Comparison of ENCODE assay signal across 9 cellular contexts in genomic region chr20:23047738-23048214, GRCh38. TPM values are rescaled to one million over a fixed set of nuclear protein-coding genes. Genes with fewer than 3 reads are reported as not detected.
DNase-seq lines count a peak whose midpoint lies in the region; ATAC-seq, FAIRE-seq and TF ChIP-seq lines count a peak whose summit lies in the region.
"Had no signal": no experiment of that assay in that cellular context is flagged by ENCODE, and none has a peak within 500 bp of the region (broad histone marks: within the 10 kb centered on the region; RNA-seq: fewer than 3 reads in every experiment).

No MANE protein-coding gene starts in this region.

- H2AFZ ChIP-seq in HepG2 (ENCODE audit: low read length) (no peak overlapping the region), endothelial cell of umbilical vein (ENCODE audit: low read depth, low read length) (peak overlapping the region; percentile 33)

- CTCF ChIA-PET in HepG2 (lab: Yijun Ruan, JAX; ENCODE audit: low intra/inter-chr PET ratio, low total read pairs) (no interaction called here), endothelial cell of umbilical vein (lab: Charles Lee) (interaction anchor here (1.3 to 5.3 kb wide), 8 partner anchors 181 to 362 kb away, joined by 3 to 108 read pairs (median 11); no protein-coding TSS in a partner anchor)

- no peaks in the 10 kb centered on the region for H3K36me3 ChIP-seq in liver (ENCODE audit: control insufficient read depth in 4 of 4, insufficient read depth in 3 of 4, low read depth in 1 of 4, low read length in 3 of 4)
- H3K36me3 ChIP-seq in HepG2 (replicated peaks in 1 of 2; ENCODE audit: control insufficient read depth in 1 of 2, insufficient read depth in 2 of 2, low read length in 2 of 2): no peaks in the 10 kb centered on the region
- H3K36me3 ChIP-seq in endothelial cell of umbilical vein (ENCODE audit: control insufficient read depth in 2 of 2, extremely low read depth in 1 of 2, insufficient read depth in 2 of 2, low read length in 2 of 2): no peaks in the 10 kb centered on the region
- H3K36me3 ChIP-seq in uterus: no peaks in the 10 kb centered on the region

- H3K4me3 ChIP-seq in liver (ENCODE audit: low read depth in 1 of 3, low read length in 3 of 3) (peak overlapping the region; percentile 35 to 57 (median 50)), HepG2 (replicated peaks in 1 of 3; ENCODE audit: insufficient read depth in 1 of 3, low read depth in 2 of 3, low read length in 3 of 3) (no peak overlapping the region), endothelial cell of umbilical vein (replicated peaks in 1 of 3; ENCODE audit: insufficient read depth in 1 of 3, low read depth in 1 of 3, low read length in 3 of 3) (peak overlapping the region in 2 of 3 experiments; percentile 18 to 62), uterus (peak overlapping the region; percentile 13 to 34)

- TF ChIP-seq RAD21 in liver (IDR thresholded peaks at IDR 0.05) (no peak), HepG2 (CRISPR knock-in tag; IDR thresholded peaks at IDR 0.05) (no peak)

- FAIRE-seq in HepG2 (lab: Jason Lieb, UNC): no peak
- no peak for FAIRE-seq in endothelial cell of umbilical vein (lab: Jason Lieb, UNC)

- H3K9ac ChIP-seq in liver (ENCODE audit: low read depth in 1 of 2, low read length in 2 of 2) (no peak overlapping the region), HepG2 (ENCODE audit: insufficient read depth, low read depth, low read length) (no peak overlapping the region), endothelial cell of umbilical vein (replicated peaks; ENCODE audit: extremely low read depth, insufficient read depth, low read length) (no peak overlapping the region)

- TF ChIP-seq POLR2A in HepG2 (IDR thresholded peaks at IDR 0.05; ENCODE audit: insufficient read depth in 1 of 2, low read depth in 2 of 2, low read length in 2 of 2): no peak
- TF ChIP-seq POLR2A in endothelial cell of umbilical vein (IDR thresholded peaks at IDR 0.05; ENCODE audit: low read depth, low read length): no peak
- TF ChIP-seq POLR2A in uterus (IDR thresholded peaks at IDR 0.05): no peak

- H3K9me3 ChIP-seq in liver (ENCODE audit: control insufficient read depth in 4 of 4, low read length in 3 of 4) (no peaks in the 10 kb centered on the region), HepG2 (ENCODE audit: low read length) (no peaks in the 10 kb centered on the region), endothelial cell of umbilical vein (replicated peaks; ENCODE audit: control insufficient read depth, insufficient read depth, low read length) (no peaks in the 10 kb centered on the region), uterus (no peaks in the 10 kb centered on the region)

- TF ChIP-seq EP300 in HepG2 (IDR thresholded peaks at IDR 0.05; ENCODE audit: low read depth in 2 of 2, low read length in 2 of 2): no peak
- no peak for TF ChIP-seq EP300 in HepG2 (CRISPR knock-in tag; IDR thresholded peaks at IDR 0.05; ENCODE audit: borderline replicate concordance)

- POLR2A ChIA-PET in HepG2 (lab: Yijun Ruan, JAX) (no interaction called here), endothelial cell of umbilical vein (lab: Charles Lee) (no interaction called here)

- H4K20me1 ChIP-seq in HepG2 (ENCODE audit: insufficient read depth, low read length) (no peaks in the 10 kb centered on the region), endothelial cell of umbilical vein (replicated peaks; ENCODE audit: control insufficient read depth, extremely low read depth, insufficient read depth, low read length) (no peaks in the 10 kb centered on the region)

- H3K27ac ChIP-seq in liver (ENCODE audit: low read depth in 1 of 2, low read length in 2 of 2) (no peak overlapping the region), HepG2 (ENCODE audit: extremely low read length, insufficient read depth, low read length) (no peak overlapping the region), endothelial cell of umbilical vein (ENCODE audit: insufficient read depth, low read depth, low read length) (no peak overlapping the region), uterus (no peak overlapping the region)

- DNase-seq in HepG2 (ENCODE audit: low spot score) (no peak), endothelial cell of umbilical vein (ENCODE audit: low read depth, low spot score) (peak; percentile 47), mucosa of gallbladder (ENCODE audit: low spot score) (peak; percentile 23), uterus (no peak), head of caudate nucleus (no peak), putamen (ENCODE audit: low spot score) (no peak), COLO668 (lab: John Stamatoyannopoulos, UW; ENCODE audit: unreplicated experiment) (no peak)

- intact Hi-C loops in HepG2 (cut with micrococcal nuclease; ENCODE audit: unreplicated experiment) (no loop called here), endothelial cell of umbilical vein (cut with micrococcal nuclease) (loop anchor here (1.0 to 10.0 kb wide), 5 partner anchors 185 to 713 kb away; partner anchors contain the start of gene CST9), uterus (cut with DNase I; ENCODE audit: low total_unique reads) (no loop called here), head of caudate nucleus (cut with DNase I) (no loop called here)

- TF ChIP-seq CTCF in liver (IDR thresholded peaks at IDR 0.05; ENCODE audit: low read depth, low read length, missing input control) (no peak), HepG2 (CRISPR knock-in tag; IDR thresholded peaks at IDR 0.05) (no peak), endothelial cell of umbilical vein (IDR thresholded peaks at IDR 0.05; ENCODE audit: extremely low read depth in 1 of 2, insufficient read depth in 1 of 2, low read depth in 1 of 2, low read length in 2 of 2) (peak in 1 of 2 donors; percentile 16), uterus (IDR thresholded peaks at IDR 0.05) (no peak)

- H3K4me1 ChIP-seq in liver (ENCODE audit: control insufficient read depth in 4 of 4, insufficient read depth in 4 of 4, low read length in 3 of 4) (peaks cover 4 to 33% (median 6%) of the 10 kb centered on the region in 4 donors), HepG2 (ENCODE audit: insufficient read depth, low read length) (no peaks in the 10 kb centered on the region), endothelial cell of umbilical vein (ENCODE audit: control insufficient read depth, extremely low read depth, insufficient read depth, low read length) (peaks cover 16% of the 10 kb centered on the region), uterus (peaks cover 0 to 15% of the 10 kb centered on the region in 2 donors)

- dilution Hi-C loops in endothelial cell of umbilical vein (cut with MboI; ENCODE audit: extremely low pct_ligation_motif_present, low sequenced_read_pairs): loop anchor here (10.0 kb wide), 1 partner anchor 353 kb away; no protein-coding TSS in a partner anchor

- H3K4me2 ChIP-seq in HepG2 (ENCODE audit: low read depth, low read length): no peak overlapping the region
- peak overlapping the region; percentile 83 for H3K4me2 ChIP-seq in endothelial cell of umbilical vein (ENCODE audit: insufficient read depth, low read length)

- 22% methylated on average over 47 of the region's 47 CpGs for WGBS in liver
- 72% methylated on average over 47 of the region's 47 CpGs for WGBS in HepG2 (ENCODE audit: low lambda C conversion rate)

- no peak for ATAC-seq in HepG2

- H3K79me2 ChIP-seq in HepG2 (ENCODE audit: insufficient read depth, low read length) (no peaks in the 10 kb centered on the region), endothelial cell of umbilical vein (ENCODE audit: control insufficient read depth, insufficient read depth, low read length) (no peaks in the 10 kb centered on the region)

- H3K9me1 ChIP-seq in endothelial cell of umbilical vein (replicated peaks; ENCODE audit: control insufficient read depth, extremely low read depth, insufficient read depth, low read length): no peaks in the 10 kb centered on the region

- in situ Hi-C loops in HepG2 (cut with HindIII; ENCODE audit: extremely low pct_ligation_motif_present, low pct_unique_long_range_greater_than_20kb): no loop called here

- no TSS peak for BruUV-seq in HepG2 (replicated peaks; lab: Mats Ljungman, UMichigan)
- BruUV-seq in endothelial cell of umbilical vein (replicated peaks; lab: Mats Ljungman, UMichigan): no TSS peak

- peaks cover 0 to 12% (median 2%) of the 10 kb centered on the region in 4 donors for H3K27me3 ChIP-seq in liver (ENCODE audit: control insufficient read depth in 4 of 4, insufficient read depth in 4 of 4, low read length in 3 of 4)
- peaks cover 3 to 26% of the 10 kb centered on the region in 2 experiments; a peak in 4 of 5 replicates for H3K27me3 ChIP-seq in HepG2 (ENCODE audit: control insufficient read depth in 1 of 2, insufficient read depth in 2 of 2, low read length in 2 of 2)
- H3K27me3 ChIP-seq in endothelial cell of umbilical vein (ENCODE audit: control insufficient read depth in 2 of 2, insufficient read depth in 2 of 2, low read length in 2 of 2): peaks cover 3 to 5% of the 10 kb centered on the region in 2 experiments
- H3K27me3 ChIP-seq in uterus: peaks cover 0 to 14% of the 10 kb centered on the region in 2 donors

RNA-seq across cellular contexts. Expression of gene THBD, which starts 1.7 kb away (rescaled TPM):
- total RNA-seq in liver: 1 to 10 TPM; 1.4 to 6.6 TPM
- polyA plus RNA-seq in liver: 1 to 10 TPM; 2.9 to 3.2 TPM
- total RNA-seq in HepG2 (2016; rRNA removed; fragmentation: Illumina TruSeq; extraction: Trizol): not detected in 2 replicates
- not detected in 2 replicates for total RNA-seq in HepG2 (2016; cell fraction: cytosol; rRNA removed; fragmentation: Illumina TruSeq; extraction: Trizol; ENCODE audit: low read depth)
- total RNA-seq in HepG2 (2016; cell fraction: insoluble cytoplasmic fraction; rRNA removed; fragmentation: Illumina TruSeq; extraction: Trizol): not detected in 2 replicates
- not detected in 2 replicates for total RNA-seq in HepG2 (2016; cell fraction: membrane; rRNA removed; fragmentation: Illumina TruSeq; extraction: Trizol)
- total RNA-seq in HepG2 (2016; cell fraction: nucleus; rRNA removed; fragmentation: Illumina TruSeq; extraction: Trizol): not detected in 2 replicates
- 0.03 TPM in 1 of 2 replicates, not detected in the other for polyA plus RNA-seq in HepG2 (2011; rRNA removed)
- polyA plus RNA-seq in HepG2 (2011; cell fraction: cytosol; rRNA removed): not detected in 2 replicates
- not detected in 2 replicates for polyA plus RNA-seq in HepG2 (2011; cell fraction: nucleus; rRNA removed)
- polyA plus RNA-seq in HepG2 (2012): not detected in 2 replicates
- polyA plus RNA-seq in HepG2 (2016; cell fraction: cytosol; fragmentation: Illumina TruSeq; extraction: Trizol; ENCODE audit: low read depth): not detected in 2 replicates
- polyA plus RNA-seq in HepG2 (2016; cell fraction: insoluble cytoplasmic fraction; fragmentation: Illumina TruSeq; extraction: Trizol; ENCODE audit: low read depth): not detected in 2 replicates
- not detected in 2 replicates for polyA plus RNA-seq in HepG2 (2016; cell fraction: membrane; fragmentation: Illumina TruSeq; extraction: Trizol; ENCODE audit: low read depth)
- not detected in 2 replicates for polyA plus RNA-seq in HepG2 (2016; cell fraction: nucleus; fragmentation: Illumina TruSeq; extraction: Trizol; ENCODE audit: insufficient read depth, low read depth)
- polyA minus RNA-seq in HepG2 (2011; rRNA and poly(A)+ RNA removed; ENCODE audit: low replicate concordance): 0.12 TPM in 1 of 2 replicates, not detected in the other
- polyA minus RNA-seq in HepG2 (2011; cell fraction: cytosol; rRNA and poly(A)+ RNA removed): not detected in 2 replicates
- not detected in 2 replicates for polyA minus RNA-seq in HepG2 (2011; cell fraction: nucleus; rRNA and poly(A)+ RNA removed)
- total RNA-seq in endothelial cell of umbilical vein: 20.3 and 28.0 TPM in 2 replicates
- polyA plus RNA-seq in endothelial cell of umbilical vein: 17.1 and 25.3 TPM in 2 replicates
- polyA plus RNA-seq in endothelial cell of umbilical vein (2011; cell fraction: cytosol; rRNA removed): 6.9 and 8.9 TPM in 2 replicates
- 8.1 and 8.4 TPM in 2 replicates for polyA plus RNA-seq in endothelial cell of umbilical vein (2011; cell fraction: nucleus; rRNA removed)
- polyA plus RNA-seq in endothelial cell of umbilical vein (2012): 7.2 and 9.7 TPM in 2 replicates
- polyA minus RNA-seq in endothelial cell of umbilical vein: 11.0 and 11.7 TPM in 2 replicates
- not detected for polyA minus RNA-seq in endothelial cell of umbilical vein (2011; cell fraction: cytosol; rRNA and poly(A)+ RNA removed)
- 5.9 and 8.9 TPM in 2 replicates for polyA minus RNA-seq in endothelial cell of umbilical vein (2011; cell fraction: nucleus; rRNA and poly(A)+ RNA removed)
- 11.6 TPM for total RNA-seq in mucosa of gallbladder
- 10 to 100 TPM in 3 of 4 donors, 1 to 10 TPM in 1; 8.6 to 42.6 (median 28.4) TPM for total RNA-seq in uterus

RNA-seq across cellular contexts. Expression of gene SSTR4, which starts 12.7 kb away (rescaled TPM):
- not detected for total RNA-seq in liver
- polyA plus RNA-seq in liver: not detected
- not detected in 2 replicates for total RNA-seq in HepG2 (2016; rRNA removed; fragmentation: Illumina TruSeq; extraction: Trizol)
- not detected in 2 replicates for total RNA-seq in HepG2 (2016; cell fraction: cytosol; rRNA removed; fragmentation: Illumina TruSeq; extraction: Trizol; ENCODE audit: low read depth)
- not detected in 2 replicates for total RNA-seq in HepG2 (2016; cell fraction: insoluble cytoplasmic fraction; rRNA removed; fragmentation: Illumina TruSeq; extraction: Trizol)
- not detected in 2 replicates for total RNA-seq in HepG2 (2016; cell fraction: membrane; rRNA removed; fragmentation: Illumina TruSeq; extraction: Trizol)
- total RNA-seq in HepG2 (2016; cell fraction: nucleus; rRNA removed; fragmentation: Illumina TruSeq; extraction: Trizol): not detected in 2 replicates
- not detected in 2 replicates for polyA plus RNA-seq in HepG2 (2011; rRNA removed)
- not detected in 2 replicates for polyA plus RNA-seq in HepG2 (2011; cell fraction: cytosol; rRNA removed)
- not detected in 2 replicates for polyA plus RNA-seq in HepG2 (2011; cell fraction: nucleus; rRNA removed)
- not detected in 2 replicates for polyA plus RNA-seq in HepG2 (2012)
- not detected in 2 replicates for polyA plus RNA-seq in HepG2 (2016; cell fraction: cytosol; fragmentation: Illumina TruSeq; extraction: Trizol; ENCODE audit: low read depth)
- not detected in 2 replicates for polyA plus RNA-seq in HepG2 (2016; cell fraction: insoluble cytoplasmic fraction; fragmentation: Illumina TruSeq; extraction: Trizol; ENCODE audit: low read depth)
- polyA plus RNA-seq in HepG2 (2016; cell fraction: membrane; fragmentation: Illumina TruSeq; extraction: Trizol; ENCODE audit: low read depth): not detected in 2 replicates
- not detected in 2 replicates for polyA plus RNA-seq in HepG2 (2016; cell fraction: nucleus; fragmentation: Illumina TruSeq; extraction: Trizol; ENCODE audit: insufficient read depth, low read depth)
- not detected in 2 replicates for polyA minus RNA-seq in HepG2 (2011; rRNA and poly(A)+ RNA removed; ENCODE audit: low replicate concordance)
- polyA minus RNA-seq in HepG2 (2011; cell fraction: cytosol; rRNA and poly(A)+ RNA removed): not detected in 2 replicates
- not detected in 2 replicates for polyA minus RNA-seq in HepG2 (2011; cell fraction: nucleus; rRNA and poly(A)+ RNA removed)
- total RNA-seq in endothelial cell of umbilical vein: not detected in 2 replicates
- not detected in 2 replicates for polyA plus RNA-seq in endothelial cell of umbilical vein
- polyA plus RNA-seq in endothelial cell of umbilical vein (2011; cell fraction: cytosol; rRNA removed): not detected in 2 replicates
- polyA plus RNA-seq in endothelial cell of umbilical vein (2011; cell fraction: nucleus; rRNA removed): not detected in 2 replicates
- polyA plus RNA-seq in endothelial cell of umbilical vein (2012): not detected in 2 replicates
- not detected in 2 replicates for polyA minus RNA-seq in endothelial cell of umbilical vein
- polyA minus RNA-seq in endothelial cell of umbilical vein (2011; cell fraction: cytosol; rRNA and poly(A)+ RNA removed): not detected
- polyA minus RNA-seq in endothelial cell of umbilical vein (2011; cell fraction: nucleus; rRNA and poly(A)+ RNA removed): not detected in 2 replicates
- total RNA-seq in mucosa of gallbladder: not detected
- total RNA-seq in uterus: not detected
- total RNA-seq: activated T-helper 17 cell treated with anti-CD3 and anti-CD28 coated beads, Interleukin-2, amount 50 U/mL, for 72 hours had no signal

RNA-seq across cellular contexts. Expression of gene CD93, which starts 38.3 kb away (rescaled TPM):
- total RNA-seq in liver (10 to 100 TPM; 15.0 to 16.0 TPM), HepG2 (2016; rRNA removed; fragmentation: Illumina TruSeq; extraction: Trizol) (not detected in 2 replicates), endothelial cell of umbilical vein (346 and 413 TPM in 2 replicates), mucosa of gallbladder (38.4 TPM), uterus (100 to 1,000 TPM in 1 of 4 donors, 10 to 100 TPM in 3; 49.1 to 100 (median 76.4) TPM)
- polyA plus RNA-seq in liver (1 to 10 TPM; 1.5 to 8.7 TPM), HepG2 (2011; rRNA removed) (not detected in 2 replicates), endothelial cell of umbilical vein (180 and 182 TPM in 2 replicates)
- total RNA-seq in HepG2 (2016; cell fraction: cytosol; rRNA removed; fragmentation: Illumina TruSeq; extraction: Trizol; ENCODE audit: low read depth): not detected in 2 replicates
- total RNA-seq in HepG2 (2016; cell fraction: insoluble cytoplasmic fraction; rRNA removed; fragmentation: Illumina TruSeq; extraction: Trizol): not detected in 2 replicates
- total RNA-seq in HepG2 (2016; cell fraction: membrane; rRNA removed; fragmentation: Illumina TruSeq; extraction: Trizol): not detected in 2 replicates
- not detected in 2 replicates for total RNA-seq in HepG2 (2016; cell fraction: nucleus; rRNA removed; fragmentation: Illumina TruSeq; extraction: Trizol)
- polyA plus RNA-seq in HepG2 (2011; cell fraction: cytosol; rRNA removed): 0.01 TPM in 2 replicates
- polyA plus RNA-seq in HepG2 (2011; cell fraction: nucleus; rRNA removed): not detected in 2 replicates
- polyA plus RNA-seq in HepG2 (2012): not detected in 2 replicates
- polyA plus RNA-seq in HepG2 (2016; cell fraction: cytosol; fragmentation: Illumina TruSeq; extraction: Trizol; ENCODE audit: low read depth): not detected in 2 replicates
- not detected in 2 replicates for polyA plus RNA-seq in HepG2 (2016; cell fraction: insoluble cytoplasmic fraction; fragmentation: Illumina TruSeq; extraction: Trizol; ENCODE audit: low read depth)
- not detected in 2 replicates for polyA plus RNA-seq in HepG2 (2016; cell fraction: membrane; fragmentation: Illumina TruSeq; extraction: Trizol; ENCODE audit: low read depth)
- polyA plus RNA-seq in HepG2 (2016; cell fraction: nucleus; fragmentation: Illumina TruSeq; extraction: Trizol; ENCODE audit: insufficient read depth, low read depth): not detected in 2 replicates
- not detected in 2 replicates for polyA minus RNA-seq in HepG2 (2011; rRNA and poly(A)+ RNA removed; ENCODE audit: low replicate concordance)
- not detected in 2 replicates for polyA minus RNA-seq in HepG2 (2011; cell fraction: cytosol; rRNA and poly(A)+ RNA removed)
- not detected in 2 replicates for polyA minus RNA-seq in HepG2 (2011; cell fraction: nucleus; rRNA and poly(A)+ RNA removed)
- 161 TPM in 2 replicates for polyA plus RNA-seq in endothelial cell of umbilical vein (2011; cell fraction: cytosol; rRNA removed)
- 223 and 228 TPM in 2 replicates for polyA plus RNA-seq in endothelial cell of umbilical vein (2011; cell fraction: nucleus; rRNA removed)
- 238 and 281 TPM in 2 replicates for polyA plus RNA-seq in endothelial cell of umbilical vein (2012)
- polyA minus RNA-seq in endothelial cell of umbilical vein: 380 and 445 TPM in 2 replicates
- polyA minus RNA-seq in endothelial cell of umbilical vein (2011; cell fraction: cytosol; rRNA and poly(A)+ RNA removed): not detected
- 156 and 158 TPM in 2 replicates for polyA minus RNA-seq in endothelial cell of umbilical vein (2011; cell fraction: nucleus; rRNA and poly(A)+ RNA removed)

Comparison
In these comparisons a context has a peak if more than half of its experiments do, and no peak if none do; other contexts are left out.
1. H3K4me3 ChIP-seq: peak in liver (3 of 3), endothelial cell of umbilical vein (2 of 3) and uterus (2 of 2); none in HepG2 (0 of 3).
2. RNA of gene CD93, which starts 38.3 kb away (total RNA-seq): 346 to 413 TPM in endothelial cell of umbilical vein, 49.1 to 100 TPM in uterus, 38.4 TPM in mucosa of gallbladder (single experiment) and 15.0 to 16.0 TPM in liver; not detected in HepG2; every median in the first group is over 10 times any median in the second.
3. DNase-seq: peak in endothelial cell of umbilical vein (single experiment) and mucosa of gallbladder (single experiment); none in HepG2 (single experiment), uterus (0 of 2), head of caudate nucleus (0 of 42), putamen (single experiment) and COLO668 (single experiment).